ENCODE assay signal across 11 cellular contexts in genomic region chr11:128463975-128464374, GRCh38.
A peak's percentile ranks its signal among the peaks of the same experiment; 100 is the strongest.
DNase-seq lines count a peak whose midpoint lies in the region; ATAC-seq and TF ChIP-seq lines count a peak whose summit lies in the region.
"Had no signal": no experiment of that assay in that cellular context is flagged by ENCODE, and none has a peak within 500 bp of the region (broad histone marks: within the 10 kb centered on the region; RNA-seq: fewer than 3 reads in every experiment).

No MANE protein-coding gene starts in this region.

- WGBS in heart left ventricle, 4 donors, result 42 to 58% (median 45%) methylated on average over 3 of the region's 3 CpGs
- WGBS in right cardiac atrium, result 49% methylated on average over 3 of the region's 3 CpGs

- H3K27ac ChIP-seq in heart left ventricle, result peak overlapping the region in 11 of 12 donors; percentile 27 to 83 (median 66)
- no peak overlapping the region for H3K27ac ChIP-seq in right cardiac atrium (ENCODE audit: low read length)
- H3K27ac ChIP-seq in PC-9, result no peak overlapping the region

- no peaks in the 10 kb centered on the region for H3K9me2 ChIP-seq in PC-9 (ENCODE audit: insufficient read depth)

- H3K9me3 ChIP-seq in heart left ventricle (no peaks in the 10 kb centered on the region), right cardiac atrium (ENCODE audit: control insufficient read depth, low read length) (no peaks in the 10 kb centered on the region), mucosa of descending colon (no peaks in the 10 kb centered on the region), PC-9 (ENCODE audit: insufficient read depth, low read depth) (no peaks in the 10 kb centered on the region)
- H3K9me3 ChIP-seq: psoas muscle had no signal

- H3K27me3 ChIP-seq in heart left ventricle (no peaks in the 10 kb centered on the region), right cardiac atrium (ENCODE audit: control insufficient read depth, insufficient read depth) (no peaks in the 10 kb centered on the region), PC-9 (ENCODE audit: insufficient read depth, low read depth) (no peaks in the 10 kb centered on the region)

- H4K20me1 ChIP-seq in PC-9 (ENCODE audit: insufficient read depth), result no peaks in the 10 kb centered on the region

- no peak for TF ChIP-seq POLR2A in heart left ventricle (IDR thresholded peaks at IDR 0.05)

- H3K4me3 Mint-ChIP-seq in activated naive CD8-positive, alpha-beta T cell treated with anti-CD3 and anti-CD28 coated beads, Interleukin-2, amount 50 U/mL, for 24 hours, result peak overlapping the region; percentile 78
- H3K4me3 Mint-ChIP-seq in type B pancreatic cell, result peak overlapping the region; percentile 9

- no peaks in the 10 kb centered on the region for H3K9me3 Mint-ChIP-seq in activated naive CD8-positive, alpha-beta T cell treated with anti-CD3 and anti-CD28 coated beads, Interleukin-2, amount 50 U/mL, for 24 hours
- peaks cover 4% of the 10 kb centered on the region for H3K9me3 Mint-ChIP-seq in type B pancreatic cell

- POLR2A ChIA-PET in PC-9 (lab: Charles Lee; ENCODE audit: unreplicated experiment), result no interaction called here

- H3F3A ChIP-seq in PC-9 (ENCODE audit: insufficient read depth, low read depth), result peaks cover 5% of the 10 kb centered on the region; the same call in 1 of the 2 replicates

- no peak for DNase-seq in heart left ventricle
- DNase-seq in right cardiac atrium, result no peak
- DNase-seq in activated naive CD8-positive, alpha-beta T cell treated with anti-CD3 and anti-CD28 coated beads, Interleukin-2, amount 50 U/mL, for 24 hours, result no peak
- no peak for DNase-seq in mucosa of descending colon
- no peak for DNase-seq in type B pancreatic cell (ENCODE audit: extremely low spot score, unreplicated experiment)
- DNase-seq in NCI-H226, result no peak
- no peak for DNase-seq in NCI-H2107 (lab: John Stamatoyannopoulos, UW)
- DNase-seq in PC-9, result no peak
- DNase-seq: C1 segment of cervical spinal cord, NCI-H2227 treated with DMSO at 0.1 percent for 48 hours, psoas muscle had no signal

- no TSS peak for BruUV-seq in PC-9 (replicated peaks; lab: Mats Ljungman, UMichigan)

- no peak for ATAC-seq in heart left ventricle
- no peak for ATAC-seq in right cardiac atrium
- ATAC-seq in activated naive CD8-positive, alpha-beta T cell treated with anti-CD3 and anti-CD28 coated beads, Interleukin-2, amount 50 U/mL, for 24 hours, result no peak
- peak; percentile 64 for ATAC-seq in mucosa of descending colon

- H3K4me2 ChIP-seq in PC-9, result no peak overlapping the region

- H3K4me1 ChIP-seq in heart left ventricle (peaks cover 14 to 72% (median 62%) of the 10 kb centered on the region in 12 donors), right cardiac atrium (ENCODE audit: control insufficient read depth, insufficient read depth, low read length) (peaks cover 28% of the 10 kb centered on the region), mucosa of descending colon (ENCODE audit: low read depth) (peaks cover 28% of the 10 kb centered on the region), PC-9 (replicated peaks; ENCODE audit: insufficient read depth) (peaks cover 18% of the 10 kb centered on the region)

- no peak overlapping the region for H2AFZ ChIP-seq in PC-9

- peaks cover 96% of the 10 kb centered on the region for H3K36me3 Mint-ChIP-seq in activated naive CD8-positive, alpha-beta T cell treated with anti-CD3 and anti-CD28 coated beads, Interleukin-2, amount 50 U/mL, for 24 hours (ENCODE audit: low read depth)
- H3K36me3 Mint-ChIP-seq in type B pancreatic cell, result peaks cover 31% of the 10 kb centered on the region

- no peaks in the 10 kb centered on the region for H3K79me2 ChIP-seq in PC-9 (ENCODE audit: low read depth)

- H3K4me1 Mint-ChIP-seq in activated naive CD8-positive, alpha-beta T cell treated with anti-CD3 and anti-CD28 coated beads, Interleukin-2, amount 50 U/mL, for 24 hours, result peaks cover 95% of the 10 kb centered on the region
- H3K4me1 Mint-ChIP-seq in type B pancreatic cell (ENCODE audit: unreplicated experiment), result peaks cover 26% of the 10 kb centered on the region

- no peaks in the 10 kb centered on the region for H3K27me3 Mint-ChIP-seq in activated naive CD8-positive, alpha-beta T cell treated with anti-CD3 and anti-CD28 coated beads, Interleukin-2, amount 50 U/mL, for 24 hours
- H3K27me3 Mint-ChIP-seq in type B pancreatic cell, result no peaks in the 10 kb centered on the region

- CTCF ChIA-PET in PC-9 (lab: Charles Lee), result no interaction called here

- no peak overlapping the region for H3K4me3 ChIP-seq in heart left ventricle
- H3K4me3 ChIP-seq in right cardiac atrium (ENCODE audit: low read length), result no peak overlapping the region
- H3K4me3 ChIP-seq in mucosa of descending colon, result no peak overlapping the region
- no peak overlapping the region for H3K4me3 ChIP-seq in PC-9
- H3K4me3 ChIP-seq: psoas muscle had no signal

- intact Hi-C loops in heart left ventricle (cut with DNase I) (loop anchor here in 3 of 10 donors (10.0 kb wide), 4 partner anchors 49 to 169 kb away; no protein-coding TSS in a partner anchor), right cardiac atrium (cut with DNase I) (loop anchor here in 2 of 4 donors (10.0 kb wide), 1 partner anchor 51 kb away; no protein-coding TSS in a partner anchor), mucosa of descending colon (cut with DNase I, micrococcal nuclease) (no loop called here), PC-9 (cut with micrococcal nuclease; ENCODE audit: unreplicated experiment) (no loop called here)

- H3K36me3 ChIP-seq in heart left ventricle, result peaks cover 0 to 88% (median 51%) of the 10 kb centered on the region in 9 donors
- no peaks in the 10 kb centered on the region for H3K36me3 ChIP-seq in mucosa of descending colon (ENCODE audit: low read depth)
- peaks cover 20% of the 10 kb centered on the region for H3K36me3 ChIP-seq in PC-9 (ENCODE audit: low read depth)

- peak overlapping the region; percentile 93 for H3K27ac Mint-ChIP-seq in activated naive CD8-positive, alpha-beta T cell treated with anti-CD3 and anti-CD28 coated beads, Interleukin-2, amount 50 U/mL, for 24 hours
- H3K27ac Mint-ChIP-seq in type B pancreatic cell, result peak overlapping the region; percentile 77

- TF ChIP-seq CTCF in heart left ventricle (IDR thresholded peaks at IDR 0.05) (no peak), mucosa of descending colon (IDR thresholded peaks at IDR 0.05) (no peak), type B pancreatic cell (conservative IDR thresholded peaks at IDR 0.05) (no peak), PC-9 (conservative IDR thresholded peaks at IDR 0.05) (no peak)

Comparison
In these comparisons a context has a peak if more than half of its experiments do, and no peak if none do; other contexts are left out.
1. H3K27ac ChIP-seq: peak in heart left ventricle (11 of 12); none in right cardiac atrium (single experiment) and PC-9 (single experiment).